ENCODE assay signal across 8 cellular contexts in genomic region chr7:76291346-76292205, GRCh38. TPM values are rescaled to one million over a fixed set of nuclear protein-coding genes. Genes with fewer than 3 reads are reported as not detected.
A peak's percentile ranks its signal among the peaks of the same experiment; 100 is the strongest.
DNase-seq lines count a peak whose midpoint lies in the region; ATAC-seq and TF ChIP-seq lines count a peak whose summit lies in the region.

No MANE protein-coding gene starts in this region.

- no peak overlapping the region for H3K27ac Mint-ChIP-seq in activated naive CD4-positive, alpha-beta T cell treated with anti-CD3 and anti-CD28 coated beads, Interleukin-2, amount 10 ng/mL, durations not matched to agents 7 days and 5 days

- DNase-seq in Daoy (ENCODE audit: low read depth): peak; percentile 97
- DNase-seq in SK-MEL-5 (ENCODE audit: low read depth, low spot score): peak; percentile 98
- peak; percentile 90 for DNase-seq in activated naive CD4-positive, alpha-beta T cell treated with anti-CD3 and anti-CD28 coated beads, Interleukin-2, amount 10 ng/mL, durations not matched to agents 7 days and 5 days
- peak; percentile 87 for DNase-seq in globus pallidus (ENCODE audit: low spot score)
- peak; percentile 93 for DNase-seq in omental fat pad (ENCODE audit: low spot score)
- DNase-seq in suprapubic skin (ENCODE audit: low spot score in 2 of 2): peak; percentile 95 to 97

- H3K27me3 Mint-ChIP-seq in activated naive CD4-positive, alpha-beta T cell treated with anti-CD3 and anti-CD28 coated beads, Interleukin-2, amount 10 ng/mL, durations not matched to agents 7 days and 5 days: peaks cover 29% of the 10 kb centered on the region

- H3K9me3 ChIP-seq in KOPT-K1 (ENCODE audit: insufficient read depth, low read length, poor library complexity, severe bottlenecking) (no peaks in the 10 kb centered on the region), suprapubic skin (no peaks in the 10 kb centered on the region)

- 12% methylated on average over 29 of the region's 30 CpGs for WGBS in suprapubic skin

- H3K36me3 Mint-ChIP-seq in activated naive CD4-positive, alpha-beta T cell treated with anti-CD3 and anti-CD28 coated beads, Interleukin-2, amount 10 ng/mL, durations not matched to agents 7 days and 5 days: no peaks in the 10 kb centered on the region

- peaks cover 10% of the 10 kb centered on the region for H3K4me1 Mint-ChIP-seq in activated naive CD4-positive, alpha-beta T cell treated with anti-CD3 and anti-CD28 coated beads, Interleukin-2, amount 10 ng/mL, durations not matched to agents 7 days and 5 days

- H3K4me3 ChIP-seq in suprapubic skin: peak overlapping the region; percentile 38

- H3K4me3 Mint-ChIP-seq in activated naive CD4-positive, alpha-beta T cell treated with anti-CD3 and anti-CD28 coated beads, Interleukin-2, amount 10 ng/mL, durations not matched to agents 7 days and 5 days: no peak overlapping the region

- peak in 2 of 3 donors; percentile 42 to 78 for TF ChIP-seq CTCF in omental fat pad (IDR thresholded peaks at IDR 0.05)
- peak; percentile 95 to 100 for TF ChIP-seq CTCF in suprapubic skin (IDR thresholded peaks at IDR 0.05)

- no peak for TF ChIP-seq POLR2A in suprapubic skin (IDR thresholded peaks at IDR 0.05)

- ATAC-seq in GM21717 (IDR thresholded peaks at IDR 0.05; ENCODE audit: unreplicated experiment) (peak; percentile 64), omental fat pad (ENCODE audit: low FRiP score) (peak; percentile 87)

- H3K9me3 Mint-ChIP-seq in activated naive CD4-positive, alpha-beta T cell treated with anti-CD3 and anti-CD28 coated beads, Interleukin-2, amount 10 ng/mL, durations not matched to agents 7 days and 5 days: no peaks in the 10 kb centered on the region

- in situ Hi-C loops in SK-MEL-5 (cut with HindIII; ENCODE audit: low pct_unique_long_range_greater_than_20kb, low sequenced_read_pairs): no loop called here

- H3K27me3 ChIP-seq in suprapubic skin: no peaks in the 10 kb centered on the region

- H3K27ac ChIP-seq in KOPT-K1 (ENCODE audit: low read depth, low read length, poor library complexity, severe bottlenecking) (peak overlapping the region; percentile 14), suprapubic skin (peak overlapping the region; percentile 93)

- CTCF ChIA-PET in activated naive CD4-positive, alpha-beta T cell treated with anti-CD3 and anti-CD28 coated beads, Interleukin-2, amount 10 ng/mL, durations not matched to agents 7 days and 5 days (lab: Charles Lee): interaction anchor here (0.7 to 3.7 kb wide), 21 partner anchors 8 to 426 kb away, joined by 3 to 62 read pairs (median 4); partner anchors contain the start of gene HSPB1

- H3K4me1 ChIP-seq in suprapubic skin: peaks cover 69% of the 10 kb centered on the region

- no peaks in the 10 kb centered on the region for H3K36me3 ChIP-seq in KOPT-K1 (ENCODE audit: insufficient read depth, low read length)
- H3K36me3 ChIP-seq in suprapubic skin: no peaks in the 10 kb centered on the region

- no peak for TF ChIP-seq EP300 in suprapubic skin (IDR thresholded peaks at IDR 0.05)

RNA-seq across cellular contexts. Expression of gene HSPB1, which starts 10.9 kb away (rescaled TPM):
- total RNA-seq in Daoy (2014; rRNA removed; shearing (Covaris generic)): 27.8 and 32.1 TPM in 2 replicates
- total RNA-seq in SK-MEL-5 (2014; rRNA removed; shearing (Covaris generic)): 84.7 and 92.2 TPM in 2 replicates
- 925 and 1,406 TPM in 2 replicates for polyA plus RNA-seq in SK-MEL-5 (2015; cell fraction: cytosol; rRNA removed)
- 91.6 and 136 TPM in 2 replicates for polyA plus RNA-seq in SK-MEL-5 (2015; cell fraction: nucleus; rRNA removed)
- total RNA-seq in omental fat pad: 100 to 1,000 TPM; 178 to 353 (median 267) TPM
- total RNA-seq in suprapubic skin: 1,000 to 10,000 TPM in 3 of 4 donors, 100 to 1,000 TPM in 1; 981 to 2,288 (median 2,045) TPM

Comparison
In these comparisons a context has a peak if more than half of its experiments do, and no peak if none do; other contexts are left out.
1. Peak in every context shown above with its lines: DNase-seq, ATAC-seq, H3K4me3 ChIP-seq and H3K27ac ChIP-seq.